In the genomic region with DNA sequence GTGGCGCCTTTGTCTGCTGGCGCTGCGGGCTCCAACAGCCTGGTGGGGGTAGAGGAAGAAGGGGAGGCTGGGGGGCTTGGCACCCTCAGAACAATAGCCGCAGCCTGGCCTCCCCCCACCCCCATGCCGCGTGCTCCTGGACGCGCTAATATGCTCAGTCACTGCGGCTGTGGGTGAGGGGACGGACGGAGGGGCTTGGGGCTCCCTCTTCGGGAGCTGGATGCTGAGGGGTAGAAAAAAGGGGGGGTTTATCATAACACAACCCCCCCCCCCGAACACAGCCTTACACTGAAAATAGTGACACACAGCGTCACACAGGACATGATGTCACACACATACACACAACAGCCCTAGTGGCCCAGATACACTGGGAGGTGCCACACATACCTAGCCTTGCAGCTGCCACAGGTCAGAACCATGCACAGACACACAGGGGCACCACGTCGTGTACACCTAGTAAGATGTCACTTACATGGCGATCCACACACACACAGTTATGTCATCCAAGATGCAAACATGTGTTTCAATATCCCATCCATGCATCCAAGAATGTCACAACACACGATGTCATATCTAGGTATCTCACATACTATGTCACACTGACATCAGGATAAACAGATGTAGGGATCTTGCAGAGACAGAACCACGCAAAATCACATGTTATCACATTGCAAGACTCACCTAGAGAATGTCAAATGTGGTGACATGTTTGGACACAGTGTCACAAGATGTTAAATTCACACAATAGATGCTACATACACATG, we compare ENCODE assay signal across 11 cellular contexts. TPM values are rescaled to one million over a fixed set of nuclear protein-coding genes. Genes with fewer than 3 reads are reported as not detected.
DNase-seq lines count a peak whose midpoint lies in the region; ATAC-seq, FAIRE-seq and TF ChIP-seq lines count a peak whose summit lies in the region.
"Had no signal": no experiment of that assay in that cellular context is flagged by ENCODE, and none has a peak within 500 bp of the region (broad histone marks: within the 10 kb centered on the region; RNA-seq: fewer than 3 reads in every experiment).

No MANE protein-coding gene starts in this region.

- H3K27ac ChIP-seq in Panc1 (ENCODE audit: low read length) (no peak overlapping the region), pancreas (no peak overlapping the region), body of pancreas (no peak overlapping the region)
- H3K27ac ChIP-seq in effector memory CD4-positive, alpha-beta T cell (ENCODE audit: insufficient read depth, low read length, poor library complexity, severe bottlenecking): no peak overlapping the region
- H3K27ac ChIP-seq: upper lobe of right lung had no signal

- no peaks in the 10 kb centered on the region for H3K9me3 Mint-ChIP-seq in activated CD4-positive, alpha-beta T cell treated with anti-CD3 and anti-CD28 coated beads, Interleukin-2, amount 10 ng/mL, durations not matched to agents 7 days and 5 days
- H3K9me3 Mint-ChIP-seq in stimulated activated naive CD8-positive, alpha-beta T cell treated with anti-CD3 and anti-CD28 coated beads, Interleukin-15, Interleukin-2, amounts not matched to agents 100 ng/mL and 50 ng/mL, for 24 hours: no peaks in the 10 kb centered on the region

- ATAC-seq in Panc1 (no peak), pancreas (no peak), body of pancreas (no peak)

- no peak for TF ChIP-seq POLR2A in body of pancreas (IDR thresholded peaks at IDR 0.05)

- POLR2A ChIA-PET in activated CD4-positive, alpha-beta T cell treated with anti-CD3 and anti-CD28 coated beads, Interleukin-2, amount 10 ng/mL, durations not matched to agents 7 days and 5 days (lab: Charles Lee): no interaction called here
- POLR2A ChIA-PET in Panc1 (lab: Charles Lee): no interaction called here

- H3K4me3 ChIP-seq in Panc1 (ENCODE audit: low read depth in 2 of 2, low read length in 2 of 2) (peak overlapping the region; percentile 47 to 50), pancreas (no peak overlapping the region), body of pancreas (no peak overlapping the region)
- H3K4me3 ChIP-seq in effector memory CD4-positive, alpha-beta T cell (ENCODE audit: insufficient read depth, low read depth, low read length, poor library complexity, severe bottlenecking): peak overlapping the region; percentile 32

- H3K4me1 ChIP-seq in Panc1 (ENCODE audit: control insufficient read depth, insufficient read depth, low read length): peaks cover 4% of the 10 kb centered on the region
- peaks cover 24% of the 10 kb centered on the region for H3K4me1 ChIP-seq in effector memory CD4-positive, alpha-beta T cell (ENCODE audit: control insufficient read depth, insufficient read depth, low read length, poor library complexity, severe bottlenecking)
- H3K4me1 ChIP-seq in pancreas: peaks cover 0 to 9% (median 0%) of the 10 kb centered on the region in 3 donors
- H3K4me1 ChIP-seq in body of pancreas: peaks cover 28% of the 10 kb centered on the region

- no peak for TF ChIP-seq CTCF in Panc1 (IDR thresholded peaks at IDR 0.05)
- TF ChIP-seq CTCF in pancreas (IDR thresholded peaks at IDR 0.05): no peak
- no peak for TF ChIP-seq CTCF in GM10266 (IDR thresholded peaks at IDR 0.05; ENCODE audit: control insufficient read depth, insufficient read depth, low read depth, missing control alignments)
- no peak for TF ChIP-seq CTCF in body of pancreas (IDR thresholded peaks at IDR 0.05)

- H3K27me3 Mint-ChIP-seq in activated CD4-positive, alpha-beta T cell treated with anti-CD3 and anti-CD28 coated beads, Interleukin-2, amount 10 ng/mL, durations not matched to agents 7 days and 5 days: peaks cover 72% of the 10 kb centered on the region
- H3K27me3 Mint-ChIP-seq in stimulated activated naive CD8-positive, alpha-beta T cell treated with anti-CD3 and anti-CD28 coated beads, Interleukin-15, Interleukin-2, amounts not matched to agents 100 ng/mL and 50 ng/mL, for 24 hours: peaks cover 75% of the 10 kb centered on the region

- 8 to 11% methylated on average over 19 of the region's 19 CpGs for WGBS in pancreas, 2 donors
- 11 to 24% methylated on average over 7 to 16 of the region's 19 CpGs for WGBS in body of pancreas, 2 donors

- no peak overlapping the region for H3K27ac Mint-ChIP-seq in activated CD4-positive, alpha-beta T cell treated with anti-CD3 and anti-CD28 coated beads, Interleukin-2, amount 10 ng/mL, durations not matched to agents 7 days and 5 days
- no peak overlapping the region for H3K27ac Mint-ChIP-seq in stimulated activated naive CD8-positive, alpha-beta T cell treated with anti-CD3 and anti-CD28 coated beads, Interleukin-15, Interleukin-2, amounts not matched to agents 100 ng/mL and 50 ng/mL, for 24 hours

- peak overlapping the region; percentile 52 for H3K4me3 Mint-ChIP-seq in activated CD4-positive, alpha-beta T cell treated with anti-CD3 and anti-CD28 coated beads, Interleukin-2, amount 10 ng/mL, durations not matched to agents 7 days and 5 days
- peak overlapping the region; percentile 58 for H3K4me3 Mint-ChIP-seq in stimulated activated naive CD8-positive, alpha-beta T cell treated with anti-CD3 and anti-CD28 coated beads, Interleukin-15, Interleukin-2, amounts not matched to agents 100 ng/mL and 50 ng/mL, for 24 hours

- CTCF ChIA-PET in activated CD4-positive, alpha-beta T cell treated with anti-CD3 and anti-CD28 coated beads, Interleukin-2, amount 10 ng/mL, durations not matched to agents 7 days and 5 days (lab: Charles Lee): interaction anchor here (0.6 to 1.2 kb wide), 4 partner anchors 8 to 52 kb away, joined by 3 to 4 read pairs (median 3); partner anchors contain the start of gene RNASEH2A
- CTCF ChIA-PET in Panc1 (lab: Charles Lee): no interaction called here

- no TSS peak for BruUV-seq in Panc1 (replicated peaks; lab: Mats Ljungman, UMichigan)

- peaks cover 37% of the 10 kb centered on the region for H3K4me1 Mint-ChIP-seq in activated CD4-positive, alpha-beta T cell treated with anti-CD3 and anti-CD28 coated beads, Interleukin-2, amount 10 ng/mL, durations not matched to agents 7 days and 5 days
- H3K4me1 Mint-ChIP-seq in stimulated activated naive CD8-positive, alpha-beta T cell treated with anti-CD3 and anti-CD28 coated beads, Interleukin-15, Interleukin-2, amounts not matched to agents 100 ng/mL and 50 ng/mL, for 24 hours (ENCODE audit: low read depth): peaks cover 45% of the 10 kb centered on the region

- H3K36me3 Mint-ChIP-seq in activated CD4-positive, alpha-beta T cell treated with anti-CD3 and anti-CD28 coated beads, Interleukin-2, amount 10 ng/mL, durations not matched to agents 7 days and 5 days (ENCODE audit: low read depth): no peaks in the 10 kb centered on the region
- no peaks in the 10 kb centered on the region for H3K36me3 Mint-ChIP-seq in stimulated activated naive CD8-positive, alpha-beta T cell treated with anti-CD3 and anti-CD28 coated beads, Interleukin-15, Interleukin-2, amounts not matched to agents 100 ng/mL and 50 ng/mL, for 24 hours (ENCODE audit: low read depth)

- in situ Hi-C loops in Panc1 (cut with HindIII; ENCODE audit: low pct_unique_long_range_greater_than_20kb, low sequenced_read_pairs): no loop called here

- no peak for FAIRE-seq in pancreas (lab: Jason Lieb, UNC)

- no peaks in the 10 kb centered on the region for H3K9me3 ChIP-seq in Panc1 (ENCODE audit: control insufficient read depth, insufficient read depth, low read depth, low read length)
- no peaks in the 10 kb centered on the region for H3K9me3 ChIP-seq in effector memory CD4-positive, alpha-beta T cell (ENCODE audit: control insufficient read depth, low read length)
- H3K9me3 ChIP-seq in pancreas: no peaks in the 10 kb centered on the region
- no peaks in the 10 kb centered on the region for H3K9me3 ChIP-seq in body of pancreas
- H3K9me3 ChIP-seq: upper lobe of right lung had no signal

- H3K27me3 ChIP-seq in Panc1 (ENCODE audit: control insufficient read depth, insufficient read depth, low read length): no peaks in the 10 kb centered on the region
- peaks cover 63% of the 10 kb centered on the region for H3K27me3 ChIP-seq in effector memory CD4-positive, alpha-beta T cell (replicated peaks; ENCODE audit: control insufficient read depth, insufficient read depth, low read length, poor library complexity, severe bottlenecking)
- peaks cover 0 to 29% (median 3%) of the 10 kb centered on the region in 4 donors for H3K27me3 ChIP-seq in pancreas
- H3K27me3 ChIP-seq in body of pancreas: peaks cover 0 to 44% of the 10 kb centered on the region in 2 donors

- no peaks in the 10 kb centered on the region; the same call in 1 of the 2 replicates for H3K36me3 ChIP-seq in Panc1 (ENCODE audit: control insufficient read depth, insufficient read depth, low read length)
- no peaks in the 10 kb centered on the region for H3K36me3 ChIP-seq in effector memory CD4-positive, alpha-beta T cell (ENCODE audit: control insufficient read depth, insufficient read depth, low read length)
- H3K36me3 ChIP-seq in pancreas: no peaks in the 10 kb centered on the region
- H3K36me3 ChIP-seq in body of pancreas (replicated peaks in 1 of 2; ENCODE audit: insufficient read depth in 1 of 2, low read depth in 2 of 2): no peaks in the 10 kb centered on the region
- H3K36me3 ChIP-seq: upper lobe of right lung had no signal

- intact Hi-C loops in Panc1 (cut with micrococcal nuclease; ENCODE audit: unreplicated experiment): no loop called here
- intact Hi-C loops in pancreas (cut with DNase I): no loop called here
- intact Hi-C loops in body of pancreas (cut with DNase I): no loop called here

- DNase-seq in activated CD4-positive, alpha-beta T cell treated with anti-CD3 and anti-CD28 coated beads, Interleukin-2, amount 10 ng/mL, durations not matched to agents 7 days and 5 days: peak; percentile 26
- no peak for DNase-seq in activated CD4-positive, alpha-beta T cell treated with anti-CD3 and anti-CD28 coated beads for 4 hours
- DNase-seq in Panc1 (ENCODE audit: low read depth, low spot score) (no peak), pancreas (no peak), GM10266 (ENCODE audit: extremely low spot score) (no peak), body of pancreas (no peak)
- no peak for DNase-seq in effector memory CD4-positive, alpha-beta T cell

RNA-seq across cellular contexts. Expression of gene MAST1, which starts 0.8 kb away (rescaled TPM):
- total RNA-seq in activated CD4-positive, alpha-beta T cell treated with anti-CD3 and anti-CD28 coated beads, Interleukin-2, amount 10 ng/mL, durations not matched to agents 7 days and 5 days: under 1 TPM; 0.35 to 0.67 TPM
- total RNA-seq in Panc1 (2021; ENCODE audit: unreplicated experiment): 3.1 TPM
- polyA plus RNA-seq in Panc1 (2012; ENCODE audit: insufficient read length): 7.5 TPM
- 1 to 10 TPM in 1 of 6 donors, under 1 TPM in 5; 0.23 to 1.1 (median 0.84) TPM for total RNA-seq in pancreas
- 1 to 10 TPM; 5.8 to 7.3 TPM for polyA plus RNA-seq in pancreas
- under 1 TPM in 1 of 2 donors, not detected in 1; 0.26 TPM for total RNA-seq in body of pancreas
- total RNA-seq: omental fat pad, upper lobe of right lung had no signal

RNA-seq across cellular contexts. Expression of gene RTBDN, which starts 4.7 kb away (rescaled TPM):
- not detected for total RNA-seq in activated CD4-positive, alpha-beta T cell treated with anti-CD3 and anti-CD28 coated beads, Interleukin-2, amount 10 ng/mL, durations not matched to agents 7 days and 5 days
- total RNA-seq in Panc1 (2021; ENCODE audit: unreplicated experiment) (2.4 TPM), pancreas (under 1 TPM in 4 of 6 donors, not detected in 2; 0.19 to 0.86 (median 0.37) TPM), body of pancreas (under 1 TPM in 1 of 2 donors, not detected in 1; 0.52 TPM)
- 2.0 TPM for polyA plus RNA-seq in Panc1 (2012; ENCODE audit: insufficient read length)
- polyA plus RNA-seq in pancreas: 1 to 10 TPM; 1.2 to 4.6 TPM
- total RNA-seq: dermis microvascular lymphatic vessel endothelial cell, omental fat pad, upper lobe of right lung had no signal

RNA-seq across cellular contexts. Expression of gene RNASEH2A, which starts 32.7 kb away (rescaled TPM):
- 10 to 100 TPM; 34.9 to 39.3 TPM for total RNA-seq in activated CD4-positive, alpha-beta T cell treated with anti-CD3 and anti-CD28 coated beads, Interleukin-2, amount 10 ng/mL, durations not matched to agents 7 days and 5 days
- total RNA-seq in Panc1 (2021; ENCODE audit: unreplicated experiment) (44.9 TPM), pancreas (1 to 10 TPM; 1.7 to 6.0 (median 3.0) TPM), body of pancreas (1 to 10 TPM; 1.3 to 6.5 TPM)
- 67.1 TPM for polyA plus RNA-seq in Panc1 (2012; ENCODE audit: insufficient read length)
- 1 to 10 TPM; 3.9 to 5.5 TPM for polyA plus RNA-seq in pancreas

RNA-seq across cellular contexts. Expression of gene THSD8, which starts 37.2 kb away (rescaled TPM):
- total RNA-seq in activated CD4-positive, alpha-beta T cell treated with anti-CD3 and anti-CD28 coated beads, Interleukin-2, amount 10 ng/mL, durations not matched to agents 7 days and 5 days: 10 to 100 TPM; 27.0 to 31.1 TPM
- 24.8 TPM for total RNA-seq in Panc1 (2021; ENCODE audit: unreplicated experiment)
- 8.8 TPM for polyA plus RNA-seq in Panc1 (2012; ENCODE audit: insufficient read length)
- total RNA-seq in pancreas: 1 to 10 TPM in 5 of 6 donors, under 1 TPM in 1; 0.90 to 3.9 (median 2.1) TPM
- polyA plus RNA-seq in pancreas: 1 to 10 TPM; 1.3 to 2.0 TPM
- total RNA-seq in body of pancreas: not detected
- total RNA-seq: dermis microvascular lymphatic vessel endothelial cell, omental fat pad had no signal

RNA-seq across cellular contexts. Expression of gene PRDX2, which starts 37.5 kb away (rescaled TPM):
- 100 to 1,000 TPM; 274 to 288 TPM for total RNA-seq in activated CD4-positive, alpha-beta T cell treated with anti-CD3 and anti-CD28 coated beads, Interleukin-2, amount 10 ng/mL, durations not matched to agents 7 days and 5 days
- total RNA-seq in Panc1 (2021; ENCODE audit: unreplicated experiment): 61.0 TPM
- 149 TPM for polyA plus RNA-seq in Panc1 (2012; ENCODE audit: insufficient read length)
- 100 to 1,000 TPM in 4 of 6 donors, 10 to 100 TPM in 2; 77.5 to 109 (median 103) TPM for total RNA-seq in pancreas
- polyA plus RNA-seq in pancreas: 100 to 1,000 TPM in 1 of 2 donors, 10 to 100 TPM in 1; 75.8 to 172 TPM
- total RNA-seq in body of pancreas: 100 to 1,000 TPM; 105 to 146 TPM

Comparison
In these comparisons a context has a peak if more than half of its experiments do, and no peak if none do; other contexts are left out.
1. H3K4me3 ChIP-seq: peak in Panc1 (2 of 2) and effector memory CD4-positive, alpha-beta T cell (single experiment); none in pancreas (0 of 4) and body of pancreas (0 of 2).